In the genomic region with DNA sequence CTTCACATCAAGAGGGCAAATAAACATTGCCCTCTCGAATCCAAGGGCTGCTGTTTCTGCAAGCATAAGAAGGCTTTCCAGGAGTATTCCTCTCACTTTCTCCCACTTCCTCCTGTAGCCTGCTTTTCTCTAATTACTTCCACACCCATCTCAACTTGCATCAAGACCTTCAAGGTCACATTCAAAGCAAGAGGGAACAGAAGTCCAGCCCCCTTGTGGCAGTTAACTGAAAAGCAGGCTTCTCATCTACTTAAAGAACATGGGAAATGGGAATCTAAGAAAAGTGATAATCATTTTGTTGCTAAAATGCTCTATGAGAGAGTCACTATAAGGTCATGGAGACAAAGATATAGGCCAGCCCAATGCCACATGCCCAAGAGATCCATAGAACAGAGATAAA, we compare ENCODE assay signal across 1 cellular context.
TF ChIP-seq lines count a peak whose summit lies in the region.

No MANE protein-coding gene starts in this region.

TF ChIP-seq in HepG2, 621 proteins besides CTCF, POLR2A, EP300 and RAD21 (continued from another document):
- TF ChIP-seq, protein P1, sequence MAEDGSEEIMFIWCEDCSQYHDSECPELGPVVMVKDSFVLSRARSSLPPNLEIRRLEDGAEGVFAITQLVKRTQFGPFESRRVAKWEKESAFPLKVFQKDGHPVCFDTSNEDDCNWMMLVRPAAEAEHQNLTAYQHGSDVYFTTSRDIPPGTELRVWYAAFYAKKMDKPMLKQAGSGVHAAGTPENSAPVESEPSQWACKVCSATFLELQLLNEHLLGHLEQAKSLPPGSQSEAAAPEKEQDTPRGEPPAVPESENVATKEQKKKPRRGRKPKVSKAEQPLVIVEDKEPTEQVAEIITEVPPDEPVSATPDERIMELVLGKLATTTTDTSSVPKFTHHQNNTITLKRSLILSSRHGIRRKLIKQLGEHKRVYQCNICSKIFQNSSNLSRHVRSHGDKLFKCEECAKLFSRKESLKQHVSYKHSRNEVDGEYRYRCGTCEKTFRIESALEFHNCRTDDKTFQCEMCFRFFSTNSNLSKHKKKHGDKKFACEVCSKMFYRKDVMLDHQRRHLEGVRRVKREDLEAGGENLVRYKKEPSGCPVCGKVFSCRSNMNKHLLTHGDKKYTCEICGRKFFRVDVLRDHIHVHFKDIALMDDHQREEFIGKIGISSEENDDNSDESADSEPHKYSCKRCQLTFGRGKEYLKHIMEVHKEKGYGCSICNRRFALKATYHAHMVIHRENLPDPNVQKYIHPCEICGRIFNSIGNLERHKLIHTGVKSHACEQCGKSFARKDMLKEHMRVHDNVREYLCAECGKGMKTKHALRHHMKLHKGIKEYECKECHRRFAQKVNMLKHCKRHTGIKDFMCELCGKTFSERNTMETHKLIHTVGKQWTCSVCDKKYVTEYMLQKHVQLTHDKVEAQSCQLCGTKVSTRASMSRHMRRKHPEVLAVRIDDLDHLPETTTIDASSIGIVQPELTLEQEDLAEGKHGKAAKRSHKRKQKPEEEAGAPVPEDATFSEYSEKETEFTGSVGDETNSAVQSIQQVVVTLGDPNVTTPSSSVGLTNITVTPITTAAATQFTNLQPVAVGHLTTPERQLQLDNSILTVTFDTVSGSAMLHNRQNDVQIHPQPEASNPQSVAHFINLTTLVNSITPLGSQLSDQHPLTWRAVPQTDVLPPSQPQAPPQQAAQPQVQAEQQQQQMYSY (CRISPR knock-in tag; IDR thresholded peaks at IDR 0.05), result no peak
- TF ChIP-seq ZNF616 (CRISPR knock-in tag; IDR thresholded peaks at IDR 0.05; ENCODE audit: low read depth) (no peak), NR2F6 (IDR thresholded peaks at IDR 0.05) (no peak), NR2F6 (CRISPR knock-in tag; IDR thresholded peaks at IDR 0.05) (no peak), NCOA2 (CRISPR knock-in tag; IDR thresholded peaks at IDR 0.05) (no peak), ZBTB38 (CRISPR knock-in tag; IDR thresholded peaks at IDR 0.05) (no peak), MED1 (CRISPR knock-in tag; IDR thresholded peaks at IDR 0.05) (no peak)
- TF ChIP-seq, protein P2, sequence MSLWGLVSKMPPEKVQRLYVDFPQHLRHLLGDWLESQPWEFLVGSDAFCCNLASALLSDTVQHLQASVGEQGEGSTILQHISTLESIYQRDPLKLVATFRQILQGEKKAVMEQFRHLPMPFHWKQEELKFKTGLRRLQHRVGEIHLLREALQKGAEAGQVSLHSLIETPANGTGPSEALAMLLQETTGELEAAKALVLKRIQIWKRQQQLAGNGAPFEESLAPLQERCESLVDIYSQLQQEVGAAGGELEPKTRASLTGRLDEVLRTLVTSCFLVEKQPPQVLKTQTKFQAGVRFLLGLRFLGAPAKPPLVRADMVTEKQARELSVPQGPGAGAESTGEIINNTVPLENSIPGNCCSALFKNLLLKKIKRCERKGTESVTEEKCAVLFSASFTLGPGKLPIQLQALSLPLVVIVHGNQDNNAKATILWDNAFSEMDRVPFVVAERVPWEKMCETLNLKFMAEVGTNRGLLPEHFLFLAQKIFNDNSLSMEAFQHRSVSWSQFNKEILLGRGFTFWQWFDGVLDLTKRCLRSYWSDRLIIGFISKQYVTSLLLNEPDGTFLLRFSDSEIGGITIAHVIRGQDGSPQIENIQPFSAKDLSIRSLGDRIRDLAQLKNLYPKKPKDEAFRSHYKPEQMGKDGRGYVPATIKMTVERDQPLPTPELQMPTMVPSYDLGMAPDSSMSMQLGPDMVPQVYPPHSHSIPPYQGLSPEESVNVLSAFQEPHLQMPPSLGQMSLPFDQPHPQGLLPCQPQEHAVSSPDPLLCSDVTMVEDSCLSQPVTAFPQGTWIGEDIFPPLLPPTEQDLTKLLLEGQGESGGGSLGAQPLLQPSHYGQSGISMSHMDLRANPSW (CRISPR knock-in tag; IDR thresholded peaks at IDR 0.05; ENCODE audit: borderline replicate concordance), result no peak
TF ChIP-seq in HepG2: peak in this region for 0.
